ENCODE assay signal across 9 cellular contexts in the genomic region with DNA sequence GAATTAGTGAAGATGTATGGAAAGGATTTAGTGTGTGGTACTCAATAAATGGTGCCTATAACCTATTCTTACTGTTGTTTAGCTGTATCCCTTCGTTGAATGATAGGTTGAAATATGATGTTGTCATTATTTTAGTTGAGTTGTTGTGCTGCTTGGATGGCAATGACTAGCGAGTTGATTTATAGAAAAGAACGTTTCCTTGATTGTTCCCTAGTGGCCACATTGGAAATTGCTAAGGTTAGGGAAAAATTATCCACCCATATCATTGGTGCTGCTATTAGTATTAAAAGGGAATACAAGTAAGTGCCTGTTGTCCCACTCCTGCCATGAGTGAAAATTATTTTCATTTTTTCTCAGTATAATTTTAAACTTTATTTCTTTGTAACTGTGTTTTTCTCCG. TPM values are rescaled to one million over a fixed set of nuclear protein-coding genes. Genes with fewer than 3 reads are reported as not detected.
A peak's percentile ranks its signal among the peaks of the same experiment; 100 is the strongest.
DNase-seq lines count a peak whose midpoint lies in the region; ATAC-seq and TF ChIP-seq lines count a peak whose summit lies in the region.
"Had no signal": no experiment of that assay in that cellular context is flagged by ENCODE, and none has a peak within 500 bp of the region (broad histone marks: within the 10 kb centered on the region; RNA-seq: fewer than 3 reads in every experiment).

No MANE protein-coding gene starts in this region.

- H3K36me3 ChIP-seq in right atrium auricular region (peaks cover 27% of the 10 kb centered on the region), RWPE2 (ENCODE audit: low read depth) (peaks cover 50% of the 10 kb centered on the region)

- no peak overlapping the region for H3K27ac ChIP-seq in right atrium auricular region
- H3K27ac ChIP-seq in RWPE2 (ENCODE audit: poor library complexity, severe bottlenecking), result no peak overlapping the region

- TF ChIP-seq CTCF in right atrium auricular region (IDR thresholded peaks at IDR 0.05) (peak; percentile 10 to 58), RWPE2 (IDR thresholded peaks at IDR 0.05; ENCODE audit: poor library complexity, severe bottlenecking) (peak; percentile 40), foreskin fibroblast (IDR thresholded peaks at IDR 0.05; ENCODE audit: low read depth, low read length) (peak; percentile 12), GM13977 (IDR thresholded peaks at IDR 0.05; ENCODE audit: extremely low read depth, insufficient read depth, missing control alignments) (no peak)

- in situ Hi-C loops in GM13977 (cut with MboI; ENCODE audit: low pct_unique_long_range_greater_than_20kb, low sequenced_read_pairs, unreplicated experiment), result no loop called here

- ATAC-seq in Right ventricle myocardium superior (ENCODE audit: poor library complexity) (no peak), RWPE2 (ENCODE audit: low read depth) (no peak)

- no peaks in the 10 kb centered on the region for H3K27me3 ChIP-seq in right atrium auricular region
- H3K27me3 ChIP-seq in RWPE2 (ENCODE audit: insufficient read depth, poor library complexity, severe bottlenecking), result no peaks in the 10 kb centered on the region

- H3K9me3 ChIP-seq in right atrium auricular region, result no peaks in the 10 kb centered on the region
- no peaks in the 10 kb centered on the region for H3K9me3 ChIP-seq in RWPE2 (ENCODE audit: severe bottlenecking)

- intact Hi-C loops in Right ventricle myocardium superior (cut with DNase I), result no loop called here

- H3K4me3 ChIP-seq in right atrium auricular region (no peak overlapping the region), RWPE2 (ENCODE audit: severe bottlenecking) (no peak overlapping the region), foreskin fibroblast (ENCODE audit: low read depth in 1 of 2, low read length in 2 of 2) (no peak overlapping the region)

- no peaks in the 10 kb centered on the region for H3K4me1 ChIP-seq in right atrium auricular region
- peaks cover 3% of the 10 kb centered on the region for H3K4me1 ChIP-seq in RWPE2 (ENCODE audit: insufficient read depth, poor library complexity, severe bottlenecking)

- DNase-seq in right atrium auricular region (ENCODE audit: low spot score) (no peak), Right ventricle myocardium superior (no peak), RWPE2 (ENCODE audit: low spot score) (no peak), foreskin fibroblast (peak in 1 of 2 donors; percentile 15), GM13977 (ENCODE audit: low spot score) (no peak), hippocampal formation (lab: John Stamatoyannopoulos, UW) (no peak), cortex of kidney (lab: John Stamatoyannopoulos, UW) (no peak)
- no peak for DNase-seq in activated CD8-positive, alpha-beta memory T cell treated with anti-CD3 and anti-CD28 coated beads, Interleukin-2, amount 50 U/mL, for 48 hours
- DNase-seq: COR-L47 had no signal

RNA-seq across cellular contexts. Expression of a gene that starts 14.5 kb away (rescaled TPM):
- 10 to 100 TPM; 31.4 to 35.9 TPM for total RNA-seq in right atrium auricular region
- total RNA-seq in Right ventricle myocardium superior, result 18.3 TPM
